ENCODE assay signal across 8 cellular contexts in the genomic region with DNA sequence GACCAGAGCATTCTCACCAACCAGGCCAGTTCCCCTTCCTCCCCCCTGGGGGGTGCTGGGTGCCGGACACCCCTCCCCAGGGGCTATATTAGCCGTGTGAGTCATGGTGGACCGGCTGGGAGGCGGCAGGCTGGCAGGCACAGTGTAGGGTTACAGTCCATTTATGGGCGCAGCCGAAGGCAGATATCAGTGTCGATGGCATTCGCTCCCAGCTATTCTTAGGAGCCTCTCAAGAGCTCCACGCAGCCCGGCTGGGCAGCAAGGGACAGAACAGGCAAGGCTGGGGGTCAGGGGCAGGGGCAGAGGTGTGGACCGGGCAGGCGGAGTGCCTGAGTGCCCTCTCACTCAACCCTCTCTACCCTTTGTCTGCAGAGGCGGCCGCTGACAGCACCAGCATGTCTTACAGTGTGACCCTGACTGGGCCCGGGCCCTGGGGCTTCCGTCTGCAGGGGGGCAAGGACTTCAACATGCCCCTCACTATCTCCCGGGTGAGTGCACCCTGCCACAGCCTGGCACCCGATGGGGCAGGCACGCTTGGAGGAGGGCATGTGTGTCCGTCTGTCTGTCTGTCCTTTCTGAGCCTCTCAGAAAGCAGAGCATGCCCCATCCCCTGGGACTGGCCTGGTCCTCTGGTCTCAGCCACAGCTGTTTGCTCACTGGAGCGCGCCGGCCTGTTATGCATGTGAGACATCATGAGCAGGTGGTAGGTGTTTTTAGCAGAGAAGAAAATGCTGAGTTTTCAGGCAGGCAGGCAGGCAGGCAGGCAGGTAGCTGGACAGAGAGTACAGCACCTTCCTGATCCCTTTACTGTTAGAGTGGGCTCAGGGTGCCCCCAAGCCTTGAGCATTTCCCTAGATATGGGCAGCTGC. TPM values are rescaled to one million over a fixed set of nuclear protein-coding genes. Genes with fewer than 3 reads are reported as not detected.
DNase-seq lines count a peak whose midpoint lies in the region; ATAC-seq and TF ChIP-seq lines count a peak whose summit lies in the region.

A gene with protein sequence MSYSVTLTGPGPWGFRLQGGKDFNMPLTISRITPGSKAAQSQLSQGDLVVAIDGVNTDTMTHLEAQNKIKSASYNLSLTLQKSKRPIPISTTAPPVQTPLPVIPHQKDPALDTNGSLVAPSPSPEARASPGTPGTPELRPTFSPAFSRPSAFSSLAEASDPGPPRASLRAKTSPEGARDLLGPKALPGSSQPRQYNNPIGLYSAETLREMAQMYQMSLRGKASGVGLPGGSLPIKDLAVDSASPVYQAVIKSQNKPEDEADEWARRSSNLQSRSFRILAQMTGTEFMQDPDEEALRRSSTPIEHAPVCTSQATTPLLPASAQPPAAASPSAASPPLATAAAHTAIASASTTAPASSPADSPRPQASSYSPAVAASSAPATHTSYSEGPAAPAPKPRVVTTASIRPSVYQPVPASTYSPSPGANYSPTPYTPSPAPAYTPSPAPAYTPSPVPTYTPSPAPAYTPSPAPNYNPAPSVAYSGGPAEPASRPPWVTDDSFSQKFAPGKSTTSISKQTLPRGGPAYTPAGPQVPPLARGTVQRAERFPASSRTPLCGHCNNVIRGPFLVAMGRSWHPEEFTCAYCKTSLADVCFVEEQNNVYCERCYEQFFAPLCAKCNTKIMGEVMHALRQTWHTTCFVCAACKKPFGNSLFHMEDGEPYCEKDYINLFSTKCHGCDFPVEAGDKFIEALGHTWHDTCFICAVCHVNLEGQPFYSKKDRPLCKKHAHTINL (plus strand): TSS at position 215 of the 869 bp plus-strand sequence. CDS start 181 bp downstream, at position 396.

- H3K4me3 ChIP-seq in upper lobe of right lung = peak within 1 kb of the TSS; percentile 21

- peak; percentile 33 for DNase-seq in DMS 273 treated with DMSO at 0.1 percent for 48 hours (lab: John Stamatoyannopoulos, UW)
- DNase-seq in HFFc6 = peak; percentile 36
- peak; percentile 78 to 94 for DNase-seq in NCI-H526 (lab: John Stamatoyannopoulos, UW)
- peak; percentile 73 for DNase-seq in left cardiac atrium
- no peak for DNase-seq in upper lobe of right lung
- no peak for DNase-seq in stimulated activated CD4-positive, alpha-beta T cell treated with anti-CD3 and anti-CD28 coated beads, Interleukin-12 subunit alpha, Interleukin-12 subunit beta, amount 100 ng/mL, for 4 hours
- no peak for DNase-seq in naive thymus-derived CD8-positive, alpha-beta T cell
- DNase-seq in HCEC 1CT = no peak

- H3K27ac Mint-ChIP-seq in HFFc6 = peak within 1 kb of the TSS; percentile 61
- H3K27ac Mint-ChIP-seq in naive thymus-derived CD8-positive, alpha-beta T cell = no peak within 1 kb of the TSS

- H3K9me3 ChIP-seq in upper lobe of right lung = no peaks in the 10 kb centered on the region

- ATAC-seq in left cardiac atrium = peak; percentile 39 to 52
- ATAC-seq in upper lobe of right lung = no peak
- ATAC-seq in naive thymus-derived CD8-positive, alpha-beta T cell = no peak

- H3K27me3 ChIP-seq in upper lobe of right lung = no peaks in the 10 kb centered on the region

- H3K9me3 Mint-ChIP-seq in HFFc6 = no peaks in the 10 kb centered on the region
- no peaks in the 10 kb centered on the region for H3K9me3 Mint-ChIP-seq in naive thymus-derived CD8-positive, alpha-beta T cell

- H3K4me1 Mint-ChIP-seq in HFFc6 (ENCODE audit: low read depth) = peaks cover 42% of the 10 kb centered on the region
- H3K4me1 Mint-ChIP-seq in naive thymus-derived CD8-positive, alpha-beta T cell = no peaks in the 10 kb centered on the region

- no peaks in the 10 kb centered on the region for H3K4me1 ChIP-seq in upper lobe of right lung

- intact Hi-C loops in left cardiac atrium (cut with DNase I) = no loop called here
- intact Hi-C loops in upper lobe of right lung (cut with DNase I) = no loop called here

- H3K36me3 ChIP-seq in upper lobe of right lung = no peaks in the 10 kb centered on the region

- H3K4me3 Mint-ChIP-seq in HFFc6 = peak within 1 kb of the TSS; percentile 51
- H3K4me3 Mint-ChIP-seq in naive thymus-derived CD8-positive, alpha-beta T cell = no peak within 1 kb of the TSS

- POLR2A ChIA-PET in naive thymus-derived CD8-positive, alpha-beta T cell (lab: Charles Lee) = no interaction called here

- TF ChIP-seq CTCF in HFFc6 (IDR thresholded peaks at IDR 0.05) (no peak), upper lobe of right lung (IDR thresholded peaks at IDR 0.05) (no peak)

- no peaks in the 10 kb centered on the region for H3K36me3 Mint-ChIP-seq in HFFc6 (ENCODE audit: low read depth)
- no peaks in the 10 kb centered on the region for H3K36me3 Mint-ChIP-seq in naive thymus-derived CD8-positive, alpha-beta T cell

- H3K27me3 Mint-ChIP-seq in HFFc6 (ENCODE audit: insufficient read depth) = peaks cover 11% of the 10 kb centered on the region
- no peaks in the 10 kb centered on the region for H3K27me3 Mint-ChIP-seq in naive thymus-derived CD8-positive, alpha-beta T cell

- no peak within 1 kb of the TSS for H3K27ac ChIP-seq in upper lobe of right lung

RNA-seq across cellular contexts. Expression of the gene that starts here (rescaled TPM):
- 1 to 10 TPM in 1 of 6 experiments, under 1 TPM in 5; 0.55 to 1.3 (median 0.66) TPM for total RNA-seq in HFFc6 (2021; fragmentation: NEBNext Ultra II Directional; extraction: Animal tissue kit (Norgen Biotek cat#: 25700))
- total RNA-seq in left cardiac atrium (100 to 1,000 TPM; 585 to 779 TPM), upper lobe of right lung (2.5 TPM)
- total RNA-seq in naive thymus-derived CD8-positive, alpha-beta T cell = under 1 TPM; 0.08 to 0.29 TPM
- polyA plus RNA-seq in naive thymus-derived CD8-positive, alpha-beta T cell = not detected

Comparison
In these comparisons a context has a peak if more than half of its experiments do, and no peak if none do; other contexts are left out.
1. RNA of the gene that starts here (total RNA-seq): 585 to 779 TPM in left cardiac atrium; 2.5 TPM in upper lobe of right lung (single experiment), 0.55 to 1.3 TPM in HFFc6 and 0.08 to 0.29 TPM in naive thymus-derived CD8-positive, alpha-beta T cell; every median in the first group is over 100 times any median in the second.
2. DNase-seq: peak in DMS 273 treated with DMSO at 0.1 percent for 48 hours (single experiment), HFFc6 (single experiment), NCI-H526 (2 of 2) and left cardiac atrium (single experiment); none in upper lobe of right lung (single experiment), stimulated activated CD4-positive, alpha-beta T cell treated with anti-CD3 and anti-CD28 coated beads, Interleukin-12 subunit alpha, Interleukin-12 subunit beta, amount 100 ng/mL, for 4 hours (single experiment), naive thymus-derived CD8-positive, alpha-beta T cell (0 of 10) and HCEC 1CT (single experiment).
3. ATAC-seq: peak in left cardiac atrium (2 of 2); none in upper lobe of right lung (single experiment) and naive thymus-derived CD8-positive, alpha-beta T cell (0 of 2).